In the genomic region with DNA sequence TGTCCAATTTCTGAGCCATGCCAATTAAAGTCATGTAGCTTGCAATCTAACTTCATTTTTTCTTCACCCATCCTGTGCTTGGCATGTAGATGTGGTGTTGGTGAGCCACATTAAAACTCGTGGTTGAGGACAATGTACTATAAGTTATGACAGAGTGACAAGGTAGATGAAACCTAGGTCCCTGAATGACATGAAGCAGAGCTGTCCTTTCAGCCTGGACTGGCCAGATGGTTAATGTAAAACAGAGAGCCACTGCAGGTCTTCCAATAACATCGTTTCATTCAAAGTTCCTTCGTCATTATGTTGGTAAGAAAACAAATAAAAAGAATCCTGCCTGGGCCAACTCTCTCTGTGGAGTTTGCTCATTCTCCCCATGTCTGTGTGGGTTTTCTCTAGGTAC, we compare ENCODE assay signal across 36 cellular contexts.
DNase-seq lines count a peak whose midpoint lies in the region; ATAC-seq, FAIRE-seq and TF ChIP-seq lines count a peak whose summit lies in the region.
"Had no signal": no experiment of that assay in that cellular context is flagged by ENCODE, and none has a peak within 500 bp of the region (broad histone marks: within the 10 kb centered on the region; RNA-seq: fewer than 3 reads in every experiment).

No MANE protein-coding gene starts in this region.

- H3K9me3 Mint-ChIP-seq in activated CD4-positive, alpha-beta memory T cell treated with anti-CD3 and anti-CD28 coated beads for 36 hours = no peaks in the 10 kb centered on the region

- H3K4me1 Mint-ChIP-seq in activated CD4-positive, alpha-beta memory T cell treated with anti-CD3 and anti-CD28 coated beads for 36 hours (ENCODE audit: low read depth) = no peaks in the 10 kb centered on the region
- H3K4me1 Mint-ChIP-seq: B cell; CD14-positive monocyte; CD4-positive, alpha-beta memory T cell; CD4-positive, CD25-positive, alpha-beta regulatory T cell; CD8-positive, alpha-beta memory T cell had no signal

- peak overlapping the region in 3 of 4 donors; percentile 54 to 74 (median 71) for H3K27ac ChIP-seq in sigmoid colon
- H3K27ac ChIP-seq in tibial artery = no peak overlapping the region
- H3K27ac ChIP-seq: 22Rv1; A549; BLaER1; BLaER1 treated with 17β-estradiol and CSF1 and Interleukin-3, amounts not matched to agents 10 nM and 100 nM; C4-2B had no signal

- peak; percentile 43 for FAIRE-seq in GM12891 (lab: Jason Lieb, UNC)
- FAIRE-seq: A549, D721Med had no signal

- no peaks in the 10 kb centered on the region for H3K36me3 Mint-ChIP-seq in activated CD4-positive, alpha-beta memory T cell treated with anti-CD3 and anti-CD28 coated beads for 36 hours
- H3K36me3 Mint-ChIP-seq: CD14-positive monocyte; CD4-positive, alpha-beta memory T cell; CD4-positive, CD25-positive, alpha-beta regulatory T cell; CD8-positive, alpha-beta memory T cell; CD8-positive, alpha-beta T cell had no signal

- H3K36me3 ChIP-seq in sigmoid colon (no peaks in the 10 kb centered on the region), tibial artery (no peaks in the 10 kb centered on the region)
- H3K36me3 ChIP-seq: BE2C; BLaER1; BLaER1 treated with 17β-estradiol and CSF1 and Interleukin-3, amounts not matched to agents 10 nM and 100 nM had no signal

- TF ChIP-seq CTCF in sigmoid colon (IDR thresholded peaks at IDR 0.05) (no peak), tibial artery (IDR thresholded peaks at IDR 0.05) (no peak)

- POLR2A ChIA-PET in activated CD4-positive, alpha-beta memory T cell treated with anti-CD3 and anti-CD28 coated beads for 36 hours (lab: Charles Lee) = no interaction called here

- H3K9me3 ChIP-seq in sigmoid colon (no peaks in the 10 kb centered on the region), tibial artery (no peaks in the 10 kb centered on the region)
- H3K9me3 ChIP-seq: A549; BE2C; BLaER1; BLaER1 treated with 17β-estradiol and CSF1 and Interleukin-3, amounts not matched to agents 10 nM and 100 nM; Caco-2 had no signal

- intact Hi-C loops in left colon (cut with DNase I, micrococcal nuclease) (loop anchor here in 1 of 2 donors (10.0 kb wide), 1 partner anchor 926 kb away; no protein-coding TSS in a partner anchor), sigmoid colon (cut with DNase I) (loop anchor here (10.0 kb wide), 3 partner anchors 376 to 906 kb away; a partner anchor contains a TSS), tibial artery (cut with DNase I; ENCODE audit: low total_unique reads) (no loop called here)
- intact Hi-C loops in activated CD4-positive, alpha-beta memory T cell treated with anti-CD3 and anti-CD28 coated beads for 36 hours (cut with micrococcal nuclease) = no loop called here

- no peak overlapping the region for H3K4me3 Mint-ChIP-seq in activated CD4-positive, alpha-beta memory T cell treated with anti-CD3 and anti-CD28 coated beads for 36 hours
- H3K4me3 Mint-ChIP-seq: B cell; CD14-positive monocyte; CD4-positive, alpha-beta memory T cell; CD4-positive, alpha-beta T cell; CD4-positive, CD25-positive, alpha-beta regulatory T cell; CD8-positive, alpha-beta memory T cell; CD8-positive, alpha-beta T cell had no signal

- TF ChIP-seq POLR2A in GM12891 (IDR thresholded peaks at IDR 0.05; ENCODE audit: low read depth, low read length) (no peak), sigmoid colon (IDR thresholded peaks at IDR 0.05) (no peak)

- peak; percentile 46 for ATAC-seq in left colon
- ATAC-seq in HG02981 (IDR thresholded peaks at IDR 0.05; ENCODE audit: unreplicated experiment) = no peak
- ATAC-seq: A549; CD8-positive, alpha-beta T cell had no signal

- H3K27ac Mint-ChIP-seq in activated CD4-positive, alpha-beta memory T cell treated with anti-CD3 and anti-CD28 coated beads for 36 hours = no peak overlapping the region
- H3K27ac Mint-ChIP-seq: B cell; CD14-positive monocyte; CD4-positive, alpha-beta memory T cell; CD4-positive, alpha-beta T cell; CD4-positive, CD25-positive, alpha-beta regulatory T cell; CD8-positive, alpha-beta memory T cell; CD8-positive, alpha-beta T cell had no signal

- DNase-seq in GM12891 (ENCODE audit: insufficient read length, low spot score) (no peak), SK-N-DZ (ENCODE audit: low spot score) (peak; percentile 68), left colon (no peak), sigmoid colon (no peak), tibial artery (no peak)
- DNase-seq in activated CD4-positive, alpha-beta memory T cell treated with anti-CD3 and anti-CD28 coated beads for 36 hours = no peak
- DNase-seq in activated naive CD4-positive, alpha-beta T cell treated with anti-CD3 and anti-CD28 coated beads, Interleukin-2, amount 50 U/mL, for 16 hours = no peak
- DNase-seq: 8988T; ACHN; AML-193; BE2C; C1 segment of cervical spinal cord; Caco-2; Calu3; CD4-positive, alpha-beta memory T cell; CD4-positive, alpha-beta T cell; CD4-positive, CD25-positive, alpha-beta regulatory T cell; CD8-positive, alpha-beta memory T cell; CD8-positive, alpha-beta T cell; COR-L47; DMS 273 treated with DMSO at 0.1 percent for 48 hours; DMS153; DMS53; DMS79; DMS79 treated with DMSO at 0.1 percent for 48 hours; DND-41; EL had no signal

- H3K4me1 ChIP-seq in sigmoid colon (peaks cover 0 to 63% (median 40%) of the 10 kb centered on the region in 4 donors), tibial artery (no peaks in the 10 kb centered on the region)
- H3K4me1 ChIP-seq: A549; BE2C; BLaER1; BLaER1 treated with 17β-estradiol and CSF1 and Interleukin-3, amounts not matched to agents 10 nM and 100 nM; Caco-2 had no signal

- H3K4me3 ChIP-seq in sigmoid colon (no peak overlapping the region), tibial artery (no peak overlapping the region)
- H3K4me3 ChIP-seq: A549; BLaER1; BLaER1 treated with 17β-estradiol and CSF1 and Interleukin-3, amounts not matched to agents 10 nM and 100 nM had no signal

- H3K27me3 Mint-ChIP-seq in activated CD4-positive, alpha-beta memory T cell treated with anti-CD3 and anti-CD28 coated beads for 36 hours = no peaks in the 10 kb centered on the region
- H3K27me3 Mint-ChIP-seq: B cell; CD4-positive, alpha-beta memory T cell; CD4-positive, alpha-beta T cell; CD4-positive, CD25-positive, alpha-beta regulatory T cell; CD8-positive, alpha-beta memory T cell had no signal

- CTCF ChIA-PET in activated CD4-positive, alpha-beta memory T cell treated with anti-CD3 and anti-CD28 coated beads for 36 hours (lab: Charles Lee) = no interaction called here

- WGBS in sigmoid colon, 2 donors = 42 to 72% methylated on average over 3 of the region's 3 CpGs

- H3K27me3 ChIP-seq in sigmoid colon (no peaks in the 10 kb centered on the region), tibial artery (no peaks in the 10 kb centered on the region)
- H3K27me3 ChIP-seq: BE2C; BLaER1; BLaER1 treated with 17β-estradiol and CSF1 and Interleukin-3, amounts not matched to agents 10 nM and 100 nM had no signal

- peak; percentile 38 to 83 (median 56) for TF ChIP-seq EP300 in sigmoid colon (IDR thresholded peaks at IDR 0.05)

TF ChIP-seq in GM12891, 5 proteins besides CTCF, POLR2A, EP300 and RAD21:
- TF ChIP-seq TAF1 (IDR thresholded peaks at IDR 0.05; ENCODE audit: low read depth, low read length) = no peak
- TF ChIP-seq PAX5 (IDR thresholded peaks at IDR 0.05; ENCODE audit: insufficient read depth, low read length, severe bottlenecking) = no peak
- no peak for TF ChIP-seq POU2F2 (IDR thresholded peaks at IDR 0.05; ENCODE audit: low read depth, low read length)
- no peak for TF ChIP-seq SPI1 (IDR thresholded peaks at IDR 0.05; ENCODE audit: low read depth, low read length)
- TF ChIP-seq POLR2AphosphoS5 (IDR thresholded peaks at IDR 0.05; ENCODE audit: low read depth, low read length) = no peak

Comparison
In these comparisons a context has a peak if more than half of its experiments do, and no peak if none do; other contexts are left out.
1. H3K27ac ChIP-seq: peak in sigmoid colon (3 of 4); none in tibial artery (0 of 2).